Comparison of ENCODE assay signal across 1 cellular context in the genomic region with DNA sequence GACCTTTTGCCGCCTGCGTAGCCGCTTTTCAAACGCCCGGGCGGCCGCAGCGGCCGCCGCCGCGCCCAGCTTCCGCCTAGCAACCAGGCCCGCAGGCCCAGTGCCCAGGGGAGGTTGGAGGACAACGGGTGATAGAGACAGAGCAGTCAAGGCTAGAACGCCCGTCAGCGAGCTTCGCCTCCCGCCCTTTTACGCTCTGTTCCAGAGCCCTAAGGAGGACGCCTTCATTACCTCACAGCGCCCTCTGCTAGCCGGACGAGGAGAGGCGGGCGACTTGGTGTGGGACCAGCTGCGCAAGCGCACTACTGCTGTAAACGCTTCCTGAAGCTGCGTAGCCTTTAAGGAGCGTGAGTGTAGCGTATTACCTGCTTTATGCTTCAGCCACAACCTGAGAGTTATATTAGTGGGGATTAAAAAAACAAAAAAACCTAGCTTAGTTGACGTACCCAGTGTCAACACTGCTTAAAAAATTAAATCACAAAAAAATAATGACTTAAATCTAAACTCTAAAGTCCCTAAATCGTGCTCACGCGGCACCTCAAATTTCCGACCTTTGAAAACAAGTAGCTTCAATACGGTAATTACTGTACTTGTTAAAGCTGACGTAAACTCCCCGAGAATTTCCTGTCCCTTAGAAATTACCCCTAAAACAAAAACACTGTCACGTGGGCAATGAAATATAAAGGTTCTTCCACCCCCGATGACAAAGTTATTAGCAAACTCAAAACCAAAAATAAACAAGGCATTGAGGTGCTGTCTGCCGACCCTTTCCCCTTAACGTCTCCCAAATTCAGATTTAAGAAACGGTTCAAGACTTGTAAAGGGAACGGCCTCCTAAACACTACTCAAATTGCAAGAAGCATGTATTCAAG.
TF ChIP-seq lines count a peak whose summit lies in the region.

A gene (minus strand): TSS at position 126 of the 872 bp plus-strand sequence. CDS start 405 bp downstream, outside the sequence.

TF ChIP-seq in HepG2, 621 proteins besides CTCF, POLR2A, EP300 and RAD21 (continued from another document and continues in another):
- TF ChIP-seq, protein P1, sequence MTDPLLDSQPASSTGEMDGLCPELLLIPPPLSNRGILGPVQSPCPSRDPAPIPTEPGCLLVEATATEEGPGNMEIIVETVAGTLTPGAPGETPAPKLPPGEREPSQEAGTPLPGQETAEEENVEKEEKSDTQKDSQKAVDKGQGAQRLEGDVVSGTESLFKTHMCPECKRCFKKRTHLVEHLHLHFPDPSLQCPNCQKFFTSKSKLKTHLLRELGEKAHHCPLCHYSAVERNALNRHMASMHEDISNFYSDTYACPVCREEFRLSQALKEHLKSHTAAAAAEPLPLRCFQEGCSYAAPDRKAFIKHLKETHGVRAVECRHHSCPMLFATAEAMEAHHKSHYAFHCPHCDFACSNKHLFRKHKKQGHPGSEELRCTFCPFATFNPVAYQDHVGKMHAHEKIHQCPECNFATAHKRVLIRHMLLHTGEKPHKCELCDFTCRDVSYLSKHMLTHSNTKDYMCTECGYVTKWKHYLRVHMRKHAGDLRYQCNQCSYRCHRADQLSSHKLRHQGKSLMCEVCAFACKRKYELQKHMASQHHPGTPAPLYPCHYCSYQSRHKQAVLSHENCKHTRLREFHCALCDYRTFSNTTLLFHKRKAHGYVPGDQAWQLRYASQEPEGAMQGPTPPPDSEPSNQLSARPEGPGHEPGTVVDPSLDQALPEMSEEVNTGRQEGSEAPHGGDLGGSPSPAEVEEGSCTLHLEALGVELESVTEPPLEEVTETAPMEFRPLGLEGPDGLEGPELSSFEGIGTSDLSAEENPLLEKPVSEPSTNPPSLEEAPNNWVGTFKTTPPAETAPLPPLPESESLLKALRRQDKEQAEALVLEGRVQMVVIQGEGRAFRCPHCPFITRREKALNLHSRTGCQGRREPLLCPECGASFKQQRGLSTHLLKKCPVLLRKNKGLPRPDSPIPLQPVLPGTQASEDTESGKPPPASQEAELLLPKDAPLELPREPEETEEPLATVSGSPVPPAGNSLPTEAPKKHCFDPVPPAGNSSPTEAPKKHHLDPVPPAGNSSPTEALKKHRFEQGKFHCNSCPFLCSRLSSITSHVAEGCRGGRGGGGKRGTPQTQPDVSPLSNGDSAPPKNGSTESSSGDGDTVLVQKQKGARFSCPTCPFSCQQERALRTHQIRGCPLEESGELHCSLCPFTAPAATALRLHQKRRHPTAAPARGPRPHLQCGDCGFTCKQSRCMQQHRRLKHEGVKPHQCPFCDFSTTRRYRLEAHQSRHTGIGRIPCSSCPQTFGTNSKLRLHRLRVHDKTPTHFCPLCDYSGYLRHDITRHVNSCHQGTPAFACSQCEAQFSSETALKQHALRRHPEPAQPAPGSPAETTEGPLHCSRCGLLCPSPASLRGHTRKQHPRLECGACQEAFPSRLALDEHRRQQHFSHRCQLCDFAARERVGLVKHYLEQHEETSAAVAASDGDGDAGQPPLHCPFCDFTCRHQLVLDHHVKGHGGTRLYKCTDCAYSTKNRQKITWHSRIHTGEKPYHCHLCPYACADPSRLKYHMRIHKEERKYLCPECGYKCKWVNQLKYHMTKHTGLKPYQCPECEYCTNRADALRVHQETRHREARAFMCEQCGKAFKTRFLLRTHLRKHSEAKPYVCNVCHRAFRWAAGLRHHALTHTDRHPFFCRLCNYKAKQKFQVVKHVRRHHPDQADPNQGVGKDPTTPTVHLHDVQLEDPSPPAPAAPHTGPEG (CRISPR knock-in tag; IDR thresholded peaks at IDR 0.05): no peak; the same call in 1 of the 2 replicates
- TF ChIP-seq THAP11 (CRISPR knock-in tag; IDR thresholded peaks at IDR 0.05) (peak; percentile 90), ZNF160 (CRISPR knock-in tag; IDR thresholded peaks at IDR 0.05) (no peak), RFX1 (IDR thresholded peaks at IDR 0.05) (no peak), RARG (CRISPR knock-in tag; IDR thresholded peaks at IDR 0.05; ENCODE audit: low read depth) (no peak), ZNF354B (CRISPR knock-in tag; IDR thresholded peaks at IDR 0.05) (no peak), ETV5 (CRISPR knock-in tag; IDR thresholded peaks at IDR 0.05; ENCODE audit: borderline replicate concordance) (peak; percentile 74; the same call in 1 of the 2 replicates), SRSF1 (optimal IDR thresholded peaks at IDR 0.05; ENCODE audit: low read depth, low read length) (no peak), ZFP36L2 (CRISPR knock-in tag; IDR thresholded peaks at IDR 0.05) (no peak), ZFY (CRISPR knock-in tag; IDR thresholded peaks at IDR 0.05) (peak; percentile 96), RFXANK (CRISPR knock-in tag; IDR thresholded peaks at IDR 0.05) (peak; percentile 98), SOX6 (IDR thresholded peaks at IDR 0.05) (no peak), SOX6 (CRISPR knock-in tag; IDR thresholded peaks at IDR 0.05) (peak; percentile 75), SALL1 (CRISPR knock-in tag; IDR thresholded peaks at IDR 0.05) (peak; percentile 89), NKX3-1 (CRISPR knock-in tag; IDR thresholded peaks at IDR 0.05) (no peak), HOXA9 (CRISPR knock-in tag; IDR thresholded peaks at IDR 0.05; ENCODE audit: borderline replicate concordance) (no peak), GFI1 (CRISPR knock-in tag; IDR thresholded peaks at IDR 0.05; ENCODE audit: borderline replicate concordance) (peak; percentile 50; the same call in 1 of the 2 replicates), ZNF644 (CRISPR knock-in tag; IDR thresholded peaks at IDR 0.05; ENCODE audit: low read depth) (peak; percentile 68; the same call in 1 of the 2 replicates), ZNF557 (CRISPR knock-in tag; IDR thresholded peaks at IDR 0.05) (0 out of 2 replicates have a peak, but pooled peaks have one; percentile 50), ZNF629 (CRISPR knock-in tag; conservative IDR thresholded peaks at IDR 0.05) (no peak), U2AF2 (IDR thresholded peaks at IDR 0.05; ENCODE audit: low read depth, low read length) (no peak), ZNF589 (CRISPR knock-in tag; conservative IDR thresholded peaks at IDR 0.05) (no peak)
- TF ChIP-seq, protein P2, sequence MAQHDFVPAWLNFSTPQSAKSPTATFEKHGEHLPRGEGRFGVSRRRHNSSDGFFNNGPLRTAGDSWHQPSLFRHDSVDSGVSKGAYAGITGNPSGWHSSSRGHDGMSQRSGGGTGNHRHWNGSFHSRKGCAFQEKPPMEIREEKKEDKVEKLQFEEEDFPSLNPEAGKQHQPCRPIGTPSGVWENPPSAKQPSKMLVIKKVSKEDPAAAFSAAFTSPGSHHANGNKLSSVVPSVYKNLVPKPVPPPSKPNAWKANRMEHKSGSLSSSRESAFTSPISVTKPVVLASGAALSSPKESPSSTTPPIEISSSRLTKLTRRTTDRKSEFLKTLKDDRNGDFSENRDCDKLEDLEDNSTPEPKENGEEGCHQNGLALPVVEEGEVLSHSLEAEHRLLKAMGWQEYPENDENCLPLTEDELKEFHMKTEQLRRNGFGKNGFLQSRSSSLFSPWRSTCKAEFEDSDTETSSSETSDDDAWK (CRISPR knock-in tag; IDR thresholded peaks at IDR 0.05): no peak
- TF ChIP-seq, protein P3, sequence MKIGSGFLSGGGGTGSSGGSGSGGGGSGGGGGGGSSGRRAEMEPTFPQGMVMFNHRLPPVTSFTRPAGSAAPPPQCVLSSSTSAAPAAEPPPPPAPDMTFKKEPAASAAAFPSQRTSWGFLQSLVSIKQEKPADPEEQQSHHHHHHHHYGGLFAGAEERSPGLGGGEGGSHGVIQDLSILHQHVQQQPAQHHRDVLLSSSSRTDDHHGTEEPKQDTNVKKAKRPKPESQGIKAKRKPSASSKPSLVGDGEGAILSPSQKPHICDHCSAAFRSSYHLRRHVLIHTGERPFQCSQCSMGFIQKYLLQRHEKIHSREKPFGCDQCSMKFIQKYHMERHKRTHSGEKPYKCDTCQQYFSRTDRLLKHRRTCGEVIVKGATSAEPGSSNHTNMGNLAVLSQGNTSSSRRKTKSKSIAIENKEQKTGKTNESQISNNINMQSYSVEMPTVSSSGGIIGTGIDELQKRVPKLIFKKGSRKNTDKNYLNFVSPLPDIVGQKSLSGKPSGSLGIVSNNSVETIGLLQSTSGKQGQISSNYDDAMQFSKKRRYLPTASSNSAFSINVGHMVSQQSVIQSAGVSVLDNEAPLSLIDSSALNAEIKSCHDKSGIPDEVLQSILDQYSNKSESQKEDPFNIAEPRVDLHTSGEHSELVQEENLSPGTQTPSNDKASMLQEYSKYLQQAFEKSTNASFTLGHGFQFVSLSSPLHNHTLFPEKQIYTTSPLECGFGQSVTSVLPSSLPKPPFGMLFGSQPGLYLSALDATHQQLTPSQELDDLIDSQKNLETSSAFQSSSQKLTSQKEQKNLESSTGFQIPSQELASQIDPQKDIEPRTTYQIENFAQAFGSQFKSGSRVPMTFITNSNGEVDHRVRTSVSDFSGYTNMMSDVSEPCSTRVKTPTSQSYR (CRISPR knock-in tag; IDR thresholded peaks at IDR 0.05; ENCODE audit: borderline replicate concordance): peak; percentile 18; the same call in 1 of the 2 replicates
- TF ChIP-seq, protein P4, sequence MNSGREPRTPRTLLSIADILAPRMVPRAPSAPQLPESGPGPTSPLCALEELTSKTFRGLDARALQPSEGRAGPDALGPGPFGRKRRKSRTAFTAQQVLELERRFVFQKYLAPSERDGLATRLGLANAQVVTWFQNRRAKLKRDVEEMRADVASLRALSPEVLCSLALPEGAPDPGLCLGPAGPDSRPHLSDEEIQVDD (CRISPR knock-in tag; IDR thresholded peaks at IDR 0.05; ENCODE audit: borderline replicate concordance): no peak
- TF ChIP-seq, protein P5, sequence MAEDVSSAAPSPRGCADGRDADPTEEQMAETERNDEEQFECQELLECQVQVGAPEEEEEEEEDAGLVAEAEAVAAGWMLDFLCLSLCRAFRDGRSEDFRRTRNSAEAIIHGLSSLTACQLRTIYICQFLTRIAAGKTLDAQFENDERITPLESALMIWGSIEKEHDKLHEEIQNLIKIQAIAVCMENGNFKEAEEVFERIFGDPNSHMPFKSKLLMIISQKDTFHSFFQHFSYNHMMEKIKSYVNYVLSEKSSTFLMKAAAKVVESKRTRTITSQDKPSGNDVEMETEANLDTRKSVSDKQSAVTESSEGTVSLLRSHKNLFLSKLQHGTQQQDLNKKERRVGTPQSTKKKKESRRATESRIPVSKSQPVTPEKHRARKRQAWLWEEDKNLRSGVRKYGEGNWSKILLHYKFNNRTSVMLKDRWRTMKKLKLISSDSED (CRISPR knock-in tag; IDR thresholded peaks at IDR 0.05): no peak
- TF ChIP-seq, protein P6, sequence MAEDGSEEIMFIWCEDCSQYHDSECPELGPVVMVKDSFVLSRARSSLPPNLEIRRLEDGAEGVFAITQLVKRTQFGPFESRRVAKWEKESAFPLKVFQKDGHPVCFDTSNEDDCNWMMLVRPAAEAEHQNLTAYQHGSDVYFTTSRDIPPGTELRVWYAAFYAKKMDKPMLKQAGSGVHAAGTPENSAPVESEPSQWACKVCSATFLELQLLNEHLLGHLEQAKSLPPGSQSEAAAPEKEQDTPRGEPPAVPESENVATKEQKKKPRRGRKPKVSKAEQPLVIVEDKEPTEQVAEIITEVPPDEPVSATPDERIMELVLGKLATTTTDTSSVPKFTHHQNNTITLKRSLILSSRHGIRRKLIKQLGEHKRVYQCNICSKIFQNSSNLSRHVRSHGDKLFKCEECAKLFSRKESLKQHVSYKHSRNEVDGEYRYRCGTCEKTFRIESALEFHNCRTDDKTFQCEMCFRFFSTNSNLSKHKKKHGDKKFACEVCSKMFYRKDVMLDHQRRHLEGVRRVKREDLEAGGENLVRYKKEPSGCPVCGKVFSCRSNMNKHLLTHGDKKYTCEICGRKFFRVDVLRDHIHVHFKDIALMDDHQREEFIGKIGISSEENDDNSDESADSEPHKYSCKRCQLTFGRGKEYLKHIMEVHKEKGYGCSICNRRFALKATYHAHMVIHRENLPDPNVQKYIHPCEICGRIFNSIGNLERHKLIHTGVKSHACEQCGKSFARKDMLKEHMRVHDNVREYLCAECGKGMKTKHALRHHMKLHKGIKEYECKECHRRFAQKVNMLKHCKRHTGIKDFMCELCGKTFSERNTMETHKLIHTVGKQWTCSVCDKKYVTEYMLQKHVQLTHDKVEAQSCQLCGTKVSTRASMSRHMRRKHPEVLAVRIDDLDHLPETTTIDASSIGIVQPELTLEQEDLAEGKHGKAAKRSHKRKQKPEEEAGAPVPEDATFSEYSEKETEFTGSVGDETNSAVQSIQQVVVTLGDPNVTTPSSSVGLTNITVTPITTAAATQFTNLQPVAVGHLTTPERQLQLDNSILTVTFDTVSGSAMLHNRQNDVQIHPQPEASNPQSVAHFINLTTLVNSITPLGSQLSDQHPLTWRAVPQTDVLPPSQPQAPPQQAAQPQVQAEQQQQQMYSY (CRISPR knock-in tag; IDR thresholded peaks at IDR 0.05): no peak; the same call in 1 of the 2 replicates
- TF ChIP-seq, protein P7, sequence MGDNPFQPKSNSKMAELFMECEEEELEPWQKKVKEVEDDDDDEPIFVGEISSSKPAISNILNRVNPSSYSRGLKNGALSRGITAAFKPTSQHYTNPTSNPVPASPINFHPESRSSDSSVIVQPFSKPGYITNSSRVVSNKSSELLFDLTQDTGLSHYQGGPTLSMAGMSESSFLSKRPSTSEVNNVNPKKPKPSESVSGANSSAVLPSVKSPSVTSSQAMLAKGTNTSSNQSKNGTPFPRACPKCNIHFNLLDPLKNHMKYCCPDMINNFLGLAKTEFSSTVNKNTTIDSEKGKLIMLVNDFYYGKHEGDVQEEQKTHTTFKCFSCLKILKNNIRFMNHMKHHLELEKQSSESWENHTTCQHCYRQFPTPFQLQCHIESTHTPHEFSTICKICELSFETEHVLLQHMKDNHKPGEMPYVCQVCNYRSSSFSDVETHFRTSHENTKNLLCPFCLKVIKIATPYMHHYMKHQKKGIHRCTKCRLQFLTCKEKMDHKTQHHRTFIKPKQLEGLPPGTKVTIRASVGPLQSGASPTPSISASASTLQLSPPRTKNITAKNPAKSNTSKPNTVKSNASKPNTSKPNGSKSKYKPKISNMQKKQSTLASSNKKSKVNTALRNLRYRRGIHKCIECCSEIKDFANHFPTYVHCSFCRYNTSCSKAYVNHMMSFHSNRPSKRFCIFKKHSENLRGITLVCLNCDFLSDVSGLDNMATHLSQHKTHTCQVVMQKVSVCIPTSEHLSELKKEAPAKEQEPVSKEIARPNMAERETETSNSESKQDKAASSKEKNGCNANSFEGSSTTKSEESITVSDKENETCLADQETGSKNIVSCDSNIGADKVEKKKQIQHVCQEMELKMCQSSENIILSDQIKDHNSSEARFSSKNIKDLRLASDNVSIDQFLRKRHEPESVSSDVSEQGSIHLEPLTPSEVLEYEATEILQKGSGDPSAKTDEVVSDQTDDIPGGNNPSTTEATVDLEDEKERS (CRISPR knock-in tag; IDR thresholded peaks at IDR 0.05): 0 out of 2 replicates have a peak, but pooled peaks have one; percentile 13
- TF ChIP-seq, protein P8, sequence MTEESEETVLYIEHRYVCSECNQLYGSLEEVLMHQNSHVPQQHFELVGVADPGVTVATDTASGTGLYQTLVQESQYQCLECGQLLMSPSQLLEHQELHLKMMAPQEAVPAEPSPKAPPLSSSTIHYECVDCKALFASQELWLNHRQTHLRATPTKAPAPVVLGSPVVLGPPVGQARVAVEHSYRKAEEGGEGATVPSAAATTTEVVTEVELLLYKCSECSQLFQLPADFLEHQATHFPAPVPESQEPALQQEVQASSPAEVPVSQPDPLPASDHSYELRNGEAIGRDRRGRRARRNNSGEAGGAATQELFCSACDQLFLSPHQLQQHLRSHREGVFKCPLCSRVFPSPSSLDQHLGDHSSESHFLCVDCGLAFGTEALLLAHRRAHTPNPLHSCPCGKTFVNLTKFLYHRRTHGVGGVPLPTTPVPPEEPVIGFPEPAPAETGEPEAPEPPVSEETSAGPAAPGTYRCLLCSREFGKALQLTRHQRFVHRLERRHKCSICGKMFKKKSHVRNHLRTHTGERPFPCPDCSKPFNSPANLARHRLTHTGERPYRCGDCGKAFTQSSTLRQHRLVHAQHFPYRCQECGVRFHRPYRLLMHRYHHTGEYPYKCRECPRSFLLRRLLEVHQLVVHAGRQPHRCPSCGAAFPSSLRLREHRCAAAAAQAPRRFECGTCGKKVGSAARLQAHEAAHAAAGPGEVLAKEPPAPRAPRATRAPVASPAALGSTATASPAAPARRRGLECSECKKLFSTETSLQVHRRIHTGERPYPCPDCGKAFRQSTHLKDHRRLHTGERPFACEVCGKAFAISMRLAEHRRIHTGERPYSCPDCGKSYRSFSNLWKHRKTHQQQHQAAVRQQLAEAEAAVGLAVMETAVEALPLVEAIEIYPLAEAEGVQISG (CRISPR knock-in tag; IDR thresholded peaks at IDR 0.05): peak; percentile 100
